ENCODE assay signal across 1 cellular context in genomic region chr11:78039919-78040671, GRCh38.
TF ChIP-seq lines count a peak whose summit lies in the region.

No MANE protein-coding gene starts in this region.

TF ChIP-seq in K562, 482 proteins besides CTCF, POLR2A, EP300 and RAD21 (continued from another document):
- TF ChIP-seq TRIM25 (IDR thresholded peaks at IDR 0.05; ENCODE audit: borderline replicate concordance) (peak; percentile 97), NCOA4 (IDR thresholded peaks at IDR 0.05; ENCODE audit: partially characterized antibody) (peak; percentile 83), KLF1 (tag; IDR thresholded peaks at IDR 0.05) (no peak), NBN (IDR thresholded peaks at IDR 0.05; ENCODE audit: low read depth) (peak; percentile 82), POLR2G (IDR thresholded peaks at IDR 0.05; ENCODE audit: low read depth, low read length) (0 out of 2 replicates have a peak, but pooled peaks have one; percentile 37), RHOXF2B (CRISPR knock-in tag; conservative IDR thresholded peaks at IDR 0.05) (no peak), ZNF551 (CRISPR knock-in tag; IDR thresholded peaks at IDR 0.05) (no peak), HDAC1 (IDR thresholded peaks at IDR 0.05) (peak; percentile 71 to 77; a peak in 3 of 4 replicates), NR4A1 (CRISPR knock-in tag; IDR thresholded peaks at IDR 0.05) (no peak), NR4A1 (tag; IDR thresholded peaks at IDR 0.05) (0 out of 2 replicates have a peak, but pooled peaks have one; percentile 70), ARID1B (IDR thresholded peaks at IDR 0.05) (peak; percentile 79), PYGO2 (tag; IDR thresholded peaks at IDR 0.05) (0 out of 2 replicates have a peak, but pooled peaks have one; percentile 9), ZSCAN32 (CRISPR knock-in tag; IDR thresholded peaks at IDR 0.05) (no peak), CSDE1 (IDR thresholded peaks at IDR 0.05) (0 out of 4 replicates have a peak, but pooled peaks of 1 of the 2 experiments have one; percentile 72), ZC3H8 (IDR thresholded peaks at IDR 0.05) (0 out of 2 replicates have a peak, but pooled peaks have one; percentile 70), POLR3A (IDR thresholded peaks at IDR 0.05; ENCODE audit: borderline replicate concordance, extremely low read depth, insufficient read depth, insufficient read length) (no peak), ZNF347 (CRISPR knock-in tag; IDR thresholded peaks at IDR 0.05; ENCODE audit: low read depth) (0 out of 2 replicates have a peak, but pooled peaks have one; percentile 14), DEAF1 (CRISPR knock-in tag; IDR thresholded peaks at IDR 0.05) (0 out of 2 replicates have a peak, but pooled peaks have one; percentile 17), MCM3 (IDR thresholded peaks at IDR 0.05) (peak; percentile 75; the same call in 1 of the 2 replicates), ZNF277 (CRISPR knock-in tag; IDR thresholded peaks at IDR 0.05; ENCODE audit: borderline replicate concordance) (no peak), ZNF395 (CRISPR knock-in tag; IDR thresholded peaks at IDR 0.05) (peak; percentile 32; the same call in 1 of the 2 replicates), BACH1 (tag; IDR thresholded peaks at IDR 0.05) (peak; percentile 39; the same call in 1 of the 2 replicates), PBX2 (CRISPR knock-in tag; IDR thresholded peaks at IDR 0.05; ENCODE audit: low read depth) (no peak), PBX2 (tag; conservative IDR thresholded peaks at IDR 0.05; ENCODE audit: low read depth) (no peak), JUN (IDR thresholded peaks at IDR 0.05; ENCODE audit: borderline replicate concordance, low read depth, low read length) (no peak), JUN (CRISPR knock-in tag; IDR thresholded peaks at IDR 0.05; ENCODE audit: borderline replicate concordance) (no peak), EHMT2 (IDR thresholded peaks at IDR 0.05) (peak; percentile 85), PCBP2 (IDR thresholded peaks at IDR 0.05; ENCODE audit: low read depth, low read length, poor library complexity, severe bottlenecking) (no peak), CC2D1A (IDR thresholded peaks at IDR 0.05) (peak; percentile 54; the same call in 1 of the 2 replicates), HNRNPUL1 (IDR thresholded peaks at IDR 0.05; ENCODE audit: low read length) (no peak), MYC (IDR thresholded peaks at IDR 0.05; ENCODE audit: low read depth, low read length) (no peak), MYC (CRISPR knock-in tag; IDR thresholded peaks at IDR 0.05; ENCODE audit: borderline replicate concordance, low read depth) (no peak), BRD9 (IDR thresholded peaks at IDR 0.05; ENCODE audit: low read depth, partially characterized antibody) (peak; percentile 93), THAP7 (CRISPR knock-in tag; IDR thresholded peaks at IDR 0.05) (0 out of 2 replicates have a peak, but pooled peaks have one; percentile 16), NR2C2 (CRISPR knock-in tag; IDR thresholded peaks at IDR 0.05) (no peak), NR2C2 (tag; IDR thresholded peaks at IDR 0.05) (peak; percentile 74), ELF4 (CRISPR knock-in tag; IDR thresholded peaks at IDR 0.05) (peak; percentile 85; the same call in 1 of the 2 replicates), MCM7 (IDR thresholded peaks at IDR 0.05) (0 out of 4 replicates have a peak, but pooled peaks of 1 of the 2 experiments have one; percentile 45), EZH2 (IDR thresholded peaks at IDR 0.05; ENCODE audit: borderline replicate concordance, low read depth, low read length) (no peak), PHTF2 (CRISPR knock-in tag; IDR thresholded peaks at IDR 0.05) (no peak), HMGXB4 (CRISPR knock-in tag; IDR thresholded peaks at IDR 0.05) (no peak), ATF6 (CRISPR knock-in tag; IDR thresholded peaks at IDR 0.05) (no peak), DLX4 (CRISPR knock-in tag; IDR thresholded peaks at IDR 0.05) (no peak), HEY1 (CRISPR knock-in tag; IDR thresholded peaks at IDR 0.05; ENCODE audit: borderline replicate concordance) (no peak)
